In genomic region chr13:35727881-35728280, GRCh38 we compare ENCODE assay signal across 14 cellular contexts.
"Had no signal": no experiment of that assay in that cellular context is flagged by ENCODE, and none has a peak within 500 bp of the region (broad histone marks: within the 10 kb centered on the region; RNA-seq: fewer than 3 reads in every experiment).

No MANE protein-coding gene starts in this region.

- H3K4me1 ChIP-seq: lower lobe of right lung, parathyroid adenoma, uterus had no signal

- H3K36me3 ChIP-seq: lower lobe of right lung, thyroid gland, uterus had no signal

- H3K27me3 ChIP-seq: thyroid gland, uterus had no signal

- DNase-seq: activated CD4-positive, alpha-beta T cell treated with anti-CD3 and anti-CD28 coated beads for 4 hours; activated CD8-positive, alpha-beta memory T cell treated with anti-CD3 and anti-CD28 coated beads, Interleukin-2, amount 50 U/mL, for 4 hours; activated CD8-positive, alpha-beta T cell treated with anti-CD3 and anti-CD28 coated beads for 36 hours; activated naive CD8-positive, alpha-beta T cell treated with anti-CD3 and anti-CD28 coated beads, Interleukin-2, amount 10 ng/mL, durations not matched to agents 7 days and 5 days; activated T-cell treated with anti-CD3 and anti-CD28 coated beads, Interleukin-2, amount 50 U/mL, for 72 hours; anterior cingulate cortex; dorsolateral prefrontal cortex; kidney; lower lobe of right lung; midbrain; thyroid gland; uterus had no signal

- H3K4me3 ChIP-seq: dorsolateral prefrontal cortex, lower lobe of right lung, skin epidermis, thyroid gland, uterus had no signal

- ATAC-seq: activated CD8-positive, alpha-beta T cell treated with anti-CD3 and anti-CD28 coated beads for 36 hours; activated T-cell treated with anti-CD3 and anti-CD28 coated beads, Interleukin-2, amount 50 U/mL, for 72 hours; lower lobe of right lung had no signal

- H3K9me3 ChIP-seq: lower lobe of right lung, thyroid gland, uterus had no signal

- H3K27ac ChIP-seq: dorsolateral prefrontal cortex, lower lobe of right lung, parathyroid adenoma, skin epidermis, thyroid gland, uterus had no signal
